Comparison of ENCODE assay signal across 1 cellular context in genomic region chr10:27345455-27345909, GRCh38.
TF ChIP-seq lines count a peak whose summit lies in the region.

No MANE protein-coding gene starts in this region.

TF ChIP-seq in GM12878, 131 proteins besides CTCF, POLR2A, EP300 and RAD21 (continued from another document):
- TF ChIP-seq USF1 (IDR thresholded peaks at IDR 0.05; ENCODE audit: borderline replicate concordance, extremely low read length, insufficient read depth, low read depth, low read length) (peak; percentile 43), SRF (IDR thresholded peaks at IDR 0.05; ENCODE audit: low read depth in 2 of 2, low read length in 2 of 2) (no peak), GABPA (IDR thresholded peaks at IDR 0.05; ENCODE audit: low read depth) (no peak), SMAD5 (IDR thresholded peaks at IDR 0.05; ENCODE audit: low read depth) (no peak), NR2C1 (IDR thresholded peaks at IDR 0.05) (no peak), ZZZ3 (IDR thresholded peaks at IDR 0.05; ENCODE audit: control insufficient read depth, insufficient read length, low read depth) (no peak), STAT3 (IDR thresholded peaks at IDR 0.05; ENCODE audit: low read depth, low read length) (no peak), CHD2 (IDR thresholded peaks at IDR 0.05; ENCODE audit: borderline replicate concordance, low read depth, low read length) (no peak), EED (IDR thresholded peaks at IDR 0.05; ENCODE audit: low read depth) (no peak), TBL1XR1 (IDR thresholded peaks at IDR 0.05; ENCODE audit: low read depth, low read length) (no peak), RAD51 (IDR thresholded peaks at IDR 0.05) (peak; percentile 60; the same call in 1 of the 2 replicates), FOS (IDR thresholded peaks at IDR 0.05; ENCODE audit: borderline replicate concordance, extremely low read depth, insufficient read length) (no peak), HSF1 (IDR thresholded peaks at IDR 0.05; ENCODE audit: low read depth, low read length) (no peak), TCF7 (IDR thresholded peaks at IDR 0.05; ENCODE audit: borderline replicate concordance) (no peak), HCFC1 (IDR thresholded peaks at IDR 0.05; ENCODE audit: low read length) (no peak), ETV6 (conservative IDR thresholded peaks at IDR 0.05 in 1 of 2, IDR thresholded peaks at IDR 0.05 in 1 of 2; ENCODE audit: borderline replicate concordance in 1 of 2, low read depth in 1 of 2) (no peak), PKNOX1 (IDR thresholded peaks at IDR 0.05) (no peak), NFIC (IDR thresholded peaks at IDR 0.05; ENCODE audit: low read depth, low read length) (no peak), IKZF2 (IDR thresholded peaks at IDR 0.05) (no peak), SIX5 (IDR thresholded peaks at IDR 0.05; ENCODE audit: low read depth, low read length, severe bottlenecking) (no peak), RCOR1 (conservative IDR thresholded peaks at IDR 0.05; ENCODE audit: low read depth, low read length) (no peak)
- TF ChIP-seq, protein P1, sequence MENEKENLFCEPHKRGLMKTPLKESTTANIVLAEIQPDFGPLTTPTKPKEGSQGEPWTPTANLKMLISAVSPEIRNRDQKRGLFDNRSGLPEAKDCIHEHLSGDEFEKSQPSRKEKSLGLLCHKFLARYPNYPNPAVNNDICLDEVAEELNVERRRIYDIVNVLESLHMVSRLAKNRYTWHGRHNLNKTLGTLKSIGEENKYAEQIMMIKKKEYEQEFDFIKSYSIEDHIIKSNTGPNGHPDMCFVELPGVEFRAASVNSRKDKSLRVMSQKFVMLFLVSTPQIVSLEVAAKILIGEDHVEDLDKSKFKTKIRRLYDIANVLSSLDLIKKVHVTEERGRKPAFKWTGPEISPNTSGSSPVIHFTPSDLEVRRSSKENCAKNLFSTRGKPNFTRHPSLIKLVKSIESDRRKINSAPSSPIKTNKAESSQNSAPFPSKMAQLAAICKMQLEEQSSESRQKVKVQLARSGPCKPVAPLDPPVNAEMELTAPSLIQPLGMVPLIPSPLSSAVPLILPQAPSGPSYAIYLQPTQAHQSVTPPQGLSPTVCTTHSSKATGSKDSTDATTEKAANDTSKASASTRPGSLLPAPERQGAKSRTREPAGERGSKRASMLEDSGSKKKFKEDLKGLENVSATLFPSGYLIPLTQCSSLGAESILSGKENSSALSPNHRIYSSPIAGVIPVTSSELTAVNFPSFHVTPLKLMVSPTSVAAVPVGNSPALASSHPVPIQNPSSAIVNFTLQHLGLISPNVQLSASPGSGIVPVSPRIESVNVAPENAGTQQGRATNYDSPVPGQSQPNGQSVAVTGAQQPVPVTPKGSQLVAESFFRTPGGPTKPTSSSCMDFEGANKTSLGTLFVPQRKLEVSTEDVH (IDR thresholded peaks at IDR 0.05; ENCODE audit: low read depth, partially characterized antibody): no peak
- TF ChIP-seq, protein P2, sequence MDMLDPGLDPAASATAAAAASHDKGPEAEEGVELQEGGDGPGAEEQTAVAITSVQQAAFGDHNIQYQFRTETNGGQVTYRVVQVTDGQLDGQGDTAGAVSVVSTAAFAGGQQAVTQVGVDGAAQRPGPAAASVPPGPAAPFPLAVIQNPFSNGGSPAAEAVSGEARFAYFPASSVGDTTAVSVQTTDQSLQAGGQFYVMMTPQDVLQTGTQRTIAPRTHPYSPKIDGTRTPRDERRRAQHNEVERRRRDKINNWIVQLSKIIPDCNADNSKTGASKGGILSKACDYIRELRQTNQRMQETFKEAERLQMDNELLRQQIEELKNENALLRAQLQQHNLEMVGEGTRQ (IDR thresholded peaks at IDR 0.05; ENCODE audit: borderline replicate concordance, low read depth, low read length): peak; percentile 13; the same call in 1 of the 2 replicates
